18 cellular contexts compared by ENCODE assay signal in the genomic region with DNA sequence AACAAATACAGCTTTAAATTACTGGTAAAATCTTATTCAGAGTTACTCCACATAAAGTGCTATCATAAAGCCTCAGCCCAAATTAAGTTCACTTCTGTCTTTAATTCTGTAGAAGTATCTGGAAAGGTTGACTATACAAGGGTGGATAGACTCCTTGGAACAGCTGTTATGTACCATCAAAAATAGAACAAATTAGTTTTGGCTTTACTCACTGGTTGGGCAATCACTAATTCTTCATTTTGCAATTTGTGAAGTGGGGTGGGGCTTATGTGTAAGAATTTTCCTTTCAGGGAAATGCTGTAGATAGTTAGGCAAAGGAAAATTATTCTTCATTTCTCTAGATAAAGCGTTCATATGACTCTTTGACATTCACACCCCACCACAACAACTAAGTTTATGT. TPM values are rescaled to one million over a fixed set of nuclear protein-coding genes. Genes with fewer than 3 reads are reported as not detected.
A peak's percentile ranks its signal among the peaks of the same experiment; 100 is the strongest.
DNase-seq lines count a peak whose midpoint lies in the region; ATAC-seq and TF ChIP-seq lines count a peak whose summit lies in the region.
"Had no signal": no experiment of that assay in that cellular context is flagged by ENCODE, and none has a peak within 500 bp of the region (broad histone marks: within the 10 kb centered on the region; RNA-seq: fewer than 3 reads in every experiment).

No MANE protein-coding gene starts in this region.

- H3K36me3 ChIP-seq in MM.1S (replicated peaks; ENCODE audit: insufficient read depth, low read length): no peaks in the 10 kb centered on the region
- H3K36me3 ChIP-seq: pancreas had no signal

- H3K27me3 ChIP-seq in MM.1S (replicated peaks; ENCODE audit: insufficient read depth, low read length) (no peaks in the 10 kb centered on the region), dorsolateral prefrontal cortex (peaks cover 0 to 75% (median 13%) of the 10 kb centered on the region in 45 donors)
- H3K27me3 ChIP-seq: pancreas had no signal

- ATAC-seq in sciatic nerve (peak; percentile 77), HG02571 (IDR thresholded peaks at IDR 0.05; ENCODE audit: unreplicated experiment) (no peak)
- ATAC-seq: pancreas had no signal

- peak; percentile 22 for DNase-seq in GM03348 (ENCODE audit: low spot score)
- DNase-seq in NB4 (ENCODE audit: low read depth): peak; percentile 22
- peak; percentile 68 for DNase-seq in fibroblast of the aortic adventitia (ENCODE audit: low read depth)
- DNase-seq in sciatic nerve (ENCODE audit: low spot score): no peak
- no peak for DNase-seq in MM.1S
- DNase-seq in dorsolateral prefrontal cortex: no peak
- DNase-seq: activated CD4-positive, alpha-beta T cell treated with anti-CD3 and anti-CD28 coated beads for 48 hours; activated gamma-delta T cell; amygdala; cerebellar nuclear complex; DMS 273 treated with DMSO at 0.1 percent for 48 hours; endodermal cell; NCI-H1417 treated with DMSO at 0.1 percent for 48 hours; pancreas; stimulated activated CD8-positive, alpha-beta memory T cell treated with anti-CD3 and anti-CD28 coated beads, Interleukin-4, amount 100 ng/mL, for 48 hours; substantia nigra had no signal

- intact Hi-C loops in sciatic nerve (cut with DNase I) (no loop called here), dorsolateral prefrontal cortex (cut with DNase I) (no loop called here)

- H3K4me1 ChIP-seq in MM.1S (ENCODE audit: low read length): no peaks in the 10 kb centered on the region
- H3K4me1 ChIP-seq: pancreas had no signal

- H3K9ac ChIP-seq in MM.1S (ENCODE audit: low read length): no peak overlapping the region
- H3K9ac ChIP-seq: BLaER1 treated with 17β-estradiol and CSF1 and Interleukin-3, amounts not matched to agents 10 nM and 100 nM had no signal

- H3K9me2 ChIP-seq in MM.1S (replicated peaks; ENCODE audit: insufficient read depth, low read length): no peaks in the 10 kb centered on the region

- H3K79me2 ChIP-seq in MM.1S (ENCODE audit: low read length): peaks cover 12% of the 10 kb centered on the region; the same call in 1 of the 2 replicates

- H2AFZ ChIP-seq in MM.1S (ENCODE audit: low read length): no peak overlapping the region

- no peaks in the 10 kb centered on the region for H4K20me1 ChIP-seq in MM.1S (ENCODE audit: insufficient read depth, low read length)

- no peak overlapping the region for H3K4me2 ChIP-seq in MM.1S (ENCODE audit: low read depth, low read length)

- TF ChIP-seq CTCF in NB4 (IDR thresholded peaks at IDR 0.05; ENCODE audit: low read depth, low read length) (no peak), fibroblast of the aortic adventitia (IDR thresholded peaks at IDR 0.05; ENCODE audit: insufficient read depth, low read length) (no peak), MM.1S (IDR thresholded peaks at IDR 0.05; ENCODE audit: low read length) (no peak), dorsolateral prefrontal cortex (IDR thresholded peaks at IDR 0.05 in 54 of 56, conservative IDR thresholded peaks at IDR 0.05 in 2 of 56; ENCODE audit: low read depth in 1 of 56, partially characterized antibody in 56 of 56) (no peak)

- no peak overlapping the region for H3K4me3 ChIP-seq in NB4 (ENCODE audit: low read depth, low read length)
- H3K4me3 ChIP-seq in fibroblast of the aortic adventitia (ENCODE audit: low read depth, low read length): no peak overlapping the region
- no peak overlapping the region for H3K4me3 ChIP-seq in MM.1S (ENCODE audit: low read length)
- no peak overlapping the region for H3K4me3 ChIP-seq in dorsolateral prefrontal cortex
- H3K4me3 ChIP-seq: BLaER1 treated with 17β-estradiol and CSF1 and Interleukin-3, amounts not matched to agents 10 nM and 100 nM; pancreas had no signal

- no peak overlapping the region for H3K27ac ChIP-seq in MM.1S (ENCODE audit: low read length)
- no peak overlapping the region for H3K27ac ChIP-seq in dorsolateral prefrontal cortex
- H3K27ac ChIP-seq: BLaER1 treated with 17β-estradiol and CSF1 and Interleukin-3, amounts not matched to agents 10 nM and 100 nM; pancreas had no signal

- TF ChIP-seq POLR2A in NB4 (IDR thresholded peaks at IDR 0.05; ENCODE audit: extremely low read depth, insufficient read length): no peak

- no peaks in the 10 kb centered on the region for H3K9me3 ChIP-seq in MM.1S (replicated peaks; ENCODE audit: insufficient read depth, low read length)
- H3K9me3 ChIP-seq: BLaER1 treated with 17β-estradiol and CSF1 and Interleukin-3, amounts not matched to agents 10 nM and 100 nM; pancreas had no signal

- no peaks in the 10 kb centered on the region for H3F3A ChIP-seq in MM.1S (ENCODE audit: insufficient read depth, low read length)

RNA-seq across cellular contexts. Expression of gene DIAPH2, which starts 7.8 kb away (rescaled TPM):
- total RNA-seq in fibroblast of the aortic adventitia (ENCODE audit: low replicate concordance): 33.3 and 42.3 TPM in 2 replicates
- 34.5 TPM for total RNA-seq in sciatic nerve
- 10 to 100 TPM in 82 of 120 experiments, 1 to 10 TPM in 38; 6.1 to 18.0 (median 11.6) TPM for total RNA-seq in dorsolateral prefrontal cortex

Comparison
In these comparisons a context has a peak if more than half of its experiments do, and no peak if none do; other contexts are left out.
1. DNase-seq: peak in GM03348 (single experiment), NB4 (single experiment) and fibroblast of the aortic adventitia (single experiment); none in sciatic nerve (single experiment), MM.1S (single experiment) and dorsolateral prefrontal cortex (0 of 10).